8 cellular contexts compared by ENCODE assay signal in genomic region chr10:132163278-132163765, GRCh38. TPM values are rescaled to one million over a fixed set of nuclear protein-coding genes. Genes with fewer than 3 reads are reported as not detected.
DNase-seq lines count a peak whose midpoint lies in the region; ATAC-seq and TF ChIP-seq lines count a peak whose summit lies in the region.

No MANE protein-coding gene starts in this region.

- no peaks in the 10 kb centered on the region for H3K27me3 Mint-ChIP-seq in T-helper 2 cell treated with Interferon-gamma antibody and Interleukin-4, amounts not matched to agents 5 μg/mL and 100 μg/mL, for 36 hours (ENCODE audit: low read depth)

- no peak overlapping the region for H3K4me3 Mint-ChIP-seq in T-helper 2 cell treated with Interferon-gamma antibody and Interleukin-4, amounts not matched to agents 5 μg/mL and 100 μg/mL, for 36 hours

- ATAC-seq in GM18505 (IDR thresholded peaks at IDR 0.05; ENCODE audit: unreplicated experiment) (peak; percentile 75), left ventricle myocardium superior (peak; percentile 53)

- H3K27ac Mint-ChIP-seq in T-helper 2 cell treated with Interferon-gamma antibody and Interleukin-4, amounts not matched to agents 5 μg/mL and 100 μg/mL, for 36 hours = peak overlapping the region; percentile 100

- H3K36me3 ChIP-seq in BLaER1 = no peaks in the 10 kb centered on the region
- no peaks in the 10 kb centered on the region for H3K36me3 ChIP-seq in HUES6 (ENCODE audit: control insufficient read depth, insufficient read depth, low read length)

- H4K20me1 ChIP-seq in BLaER1 = no peaks in the 10 kb centered on the region

- H3K4me1 ChIP-seq in BLaER1 = peaks cover 69% of the 10 kb centered on the region
- peaks cover 20% of the 10 kb centered on the region; the same call in 1 of the 2 replicates for H3K4me1 ChIP-seq in HUES6 (ENCODE audit: control insufficient read depth, insufficient read depth, low read length)

- peak overlapping the region; percentile 29 for H3K4me3 ChIP-seq in BLaER1
- H3K4me3 ChIP-seq in HUES6 (ENCODE audit: low read depth, low read length) = peak overlapping the region; percentile 53
- no peak overlapping the region for H3K4me3 ChIP-seq in lower leg skin (ENCODE audit: low read depth, poor library complexity, severe bottlenecking)

- DNase-seq in T-helper 2 cell treated with Interferon-gamma antibody and Interleukin-4, amounts not matched to agents 5 μg/mL and 100 μg/mL, for 36 hours (ENCODE audit: low spot score) = peak; percentile 69
- peak; percentile 52 for DNase-seq in left ventricle myocardium superior
- peak in 2 of 49 donors; percentile 24 to 66 for DNase-seq in substantia nigra (lab: John Stamatoyannopoulos, UW)
- DNase-seq in NCI-H226 = no peak
- no peak for DNase-seq in lower leg skin (ENCODE audit: low spot score in 2 of 2)

- H3K27me3 ChIP-seq in BLaER1 = no peaks in the 10 kb centered on the region
- peaks cover 3% of the 10 kb centered on the region; the same call in 1 of the 2 replicates for H3K27me3 ChIP-seq in HUES6 (ENCODE audit: control insufficient read depth, insufficient read depth, low read length)

- H3K9ac ChIP-seq in BLaER1 (peak overlapping the region; percentile 65), HUES6 (ENCODE audit: low read length) (no peak overlapping the region)

- H3K9me3 ChIP-seq in BLaER1 (no peaks in the 10 kb centered on the region), HUES6 (ENCODE audit: control insufficient read depth, insufficient read depth, low read depth, low read length) (no peaks in the 10 kb centered on the region)

- H3K27ac ChIP-seq in BLaER1 (peak overlapping the region; percentile 74), HUES6 (ENCODE audit: low read depth, low read length) (no peak overlapping the region), substantia nigra (ENCODE audit: low read depth, low read length, poor library complexity, severe bottlenecking) (peak overlapping the region; percentile 30)

- peaks cover 34% of the 10 kb centered on the region for H3K4me1 Mint-ChIP-seq in T-helper 2 cell treated with Interferon-gamma antibody and Interleukin-4, amounts not matched to agents 5 μg/mL and 100 μg/mL, for 36 hours (ENCODE audit: low read depth)

- H3K4me2 ChIP-seq in BLaER1 = peak overlapping the region; percentile 85

- 38 to 76% methylated on average over 9 to 15 of the region's 16 CpGs for WGBS in lower leg skin, 2 donors

- no peaks in the 10 kb centered on the region for H3K9me3 Mint-ChIP-seq in T-helper 2 cell treated with Interferon-gamma antibody and Interleukin-4, amounts not matched to agents 5 μg/mL and 100 μg/mL, for 36 hours

- intact Hi-C loops in left ventricle myocardium superior (cut with micrococcal nuclease) (no loop called here), lower leg skin (cut with DNase I; ENCODE audit: low total_unique reads) (no loop called here)

- H3K36me3 Mint-ChIP-seq in T-helper 2 cell treated with Interferon-gamma antibody and Interleukin-4, amounts not matched to agents 5 μg/mL and 100 μg/mL, for 36 hours (ENCODE audit: low read depth) = peaks cover 1% of the 10 kb centered on the region

- TF ChIP-seq CTCF in lower leg skin (IDR thresholded peaks at IDR 0.05) = no peak

- TF ChIP-seq POLR2A in GM18505 (IDR thresholded peaks at IDR 0.05; ENCODE audit: borderline replicate concordance, extremely low read depth, insufficient read depth, insufficient read length) (no peak), lower leg skin (IDR thresholded peaks at IDR 0.05) (no peak)

RNA-seq across cellular contexts. Expression of gene DPYSL4, which starts 23.4 kb away (rescaled TPM):
- 45.2 TPM for total RNA-seq in left ventricle myocardium superior
- 1 to 10 TPM in 2 of 4 donors, not detected in 2; 1.1 to 1.3 TPM for total RNA-seq in lower leg skin

Comparison
In these comparisons a context has a peak if more than half of its experiments do, and no peak if none do; other contexts are left out.
1. DNase-seq: peak in T-helper 2 cell treated with Interferon-gamma antibody and Interleukin-4, amounts not matched to agents 5 μg/mL and 100 μg/mL, for 36 hours (single experiment) and left ventricle myocardium superior (single experiment); none in NCI-H226 (single experiment) and lower leg skin (0 of 2).
2. RNA of gene DPYSL4, which starts 23.4 kb away (total RNA-seq): 45.2 TPM in left ventricle myocardium superior (single experiment); 1.1 to 1.3 TPM in lower leg skin; every median in the first group is over 10 times any median in the second.